Comparison of ENCODE assay signal across 14 cellular contexts in the genomic region with DNA sequence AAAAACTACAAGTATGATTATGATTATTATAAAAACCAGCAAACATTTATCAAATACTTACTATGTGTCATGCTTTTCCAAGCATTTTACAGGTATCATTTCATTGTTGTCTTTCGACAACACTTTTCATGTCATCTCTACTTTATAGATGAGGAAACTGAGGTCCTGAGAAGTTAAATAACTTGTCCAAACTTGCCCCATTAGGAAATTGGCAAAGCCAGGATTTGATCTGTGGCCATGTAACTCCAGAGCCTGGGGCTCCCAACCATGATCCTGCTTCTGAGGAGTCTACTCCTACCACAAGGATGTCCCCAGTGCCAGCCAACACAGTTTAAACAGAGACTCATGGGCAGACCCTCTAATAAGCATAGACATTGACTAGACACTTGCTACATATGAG. TPM values are rescaled to one million over a fixed set of nuclear protein-coding genes. Genes with fewer than 3 reads are reported as not detected.
"Had no signal": no experiment of that assay in that cellular context is flagged by ENCODE, and none has a peak within 500 bp of the region (broad histone marks: within the 10 kb centered on the region; RNA-seq: fewer than 3 reads in every experiment).

No MANE protein-coding gene starts in this region.

- ATAC-seq: left ventricle myocardium superior, right lobe of liver had no signal

- H3K9me3 ChIP-seq: right lobe of liver, spleen had no signal

- DNase-seq: activated CD4-positive, CD25-positive, alpha-beta regulatory T cell treated with anti-CD3 and anti-CD28 coated beads, Interleukin-2, amount 50 U/mL, for 72 hours; activated naive CD4-positive, alpha-beta T cell treated with Interleukin-2 at 50 U/mL for 16 hours; activated T-cell treated with anti-CD3 and anti-CD28 coated beads for 4 hours; caudate nucleus; effector CD4-positive, alpha-beta T cell; foreskin melanocyte; kidney glomerular epithelial cell; left ventricle myocardium superior; mesenchymal stem cell; occipital lobe; right lobe of liver; spleen had no signal

- H3K27ac ChIP-seq: right lobe of liver, spleen had no signal

- H3K4me3 ChIP-seq: right lobe of liver, spleen had no signal

- H3K27me3 ChIP-seq: right lobe of liver had no signal

- H3K36me3 ChIP-seq: right lobe of liver, spleen had no signal

RNA-seq across cellular contexts. Expression of a gene that starts 15.2 kb away (rescaled TPM):
- total RNA-seq: fibroblast of lung, pulmonary artery endothelial cell had no signal
